8 cellular contexts compared by ENCODE assay signal in genomic region chr7:39952791-39953190, GRCh38. TPM values are rescaled to one million over a fixed set of nuclear protein-coding genes. Genes with fewer than 3 reads are reported as not detected.
DNase-seq lines count a peak whose midpoint lies in the region; ATAC-seq and TF ChIP-seq lines count a peak whose summit lies in the region.

No MANE protein-coding gene starts in this region.

- no peak for TF ChIP-seq POLR2A in right lobe of liver (IDR thresholded peaks at IDR 0.05)
- TF ChIP-seq POLR2A in upper lobe of left lung (IDR thresholded peaks at IDR 0.05), result no peak
- no peak for TF ChIP-seq POLR2A in thyroid gland (IDR thresholded peaks at IDR 0.05)

- no peaks in the 10 kb centered on the region for H3K27me3 ChIP-seq in cardiac muscle cell
- no peaks in the 10 kb centered on the region for H3K27me3 ChIP-seq in ascending aorta
- no peaks in the 10 kb centered on the region for H3K27me3 ChIP-seq in right lobe of liver
- H3K27me3 ChIP-seq in upper lobe of left lung, result no peaks in the 10 kb centered on the region
- H3K27me3 ChIP-seq in thyroid gland, result no peaks in the 10 kb centered on the region

- H3K4me3 ChIP-seq in cardiac muscle cell, result peak overlapping the region; percentile 84
- H3K4me3 ChIP-seq in ascending aorta, result peak overlapping the region; percentile 98 to 100
- peak overlapping the region; percentile 76 to 92 (median 77) for H3K4me3 ChIP-seq in right lobe of liver
- H3K4me3 ChIP-seq in upper lobe of left lung, result peak overlapping the region in 3 of 4 donors; percentile 72 to 93 (median 92)
- peak overlapping the region in 1 of 3 donors; percentile 94 for H3K4me3 ChIP-seq in thyroid gland (replicated peaks in 1 of 3)

- H3K9me3 ChIP-seq in cardiac muscle cell (ENCODE audit: low read depth) (no peaks in the 10 kb centered on the region), ascending aorta (no peaks in the 10 kb centered on the region), right lobe of liver (no peaks in the 10 kb centered on the region), upper lobe of left lung (no peaks in the 10 kb centered on the region), thyroid gland (no peaks in the 10 kb centered on the region)

- no peak for TF ChIP-seq EP300 in upper lobe of left lung (IDR thresholded peaks at IDR 0.05)

- peak overlapping the region; percentile 98 for H3K27ac ChIP-seq in cardiac muscle cell
- no peak overlapping the region for H3K27ac ChIP-seq in ascending aorta
- no peak overlapping the region for H3K27ac ChIP-seq in right lobe of liver
- H3K27ac ChIP-seq in upper lobe of left lung, result peak overlapping the region in 1 of 4 donors; percentile 99
- H3K27ac ChIP-seq in thyroid gland, result peak overlapping the region in 1 of 3 donors; percentile 99

- intact Hi-C loops in Right ventricle myocardium inferior (cut with DNase I), result loop anchor here (5.0 kb wide), 2 partner anchors 35 to 180 kb away; partner anchors contain the start of gene MPLKIP
- intact Hi-C loops in ascending aorta (cut with DNase I), result loop anchor here (10.0 kb wide), 2 partner anchors 328 to 1752 kb away; partner anchors contain the start of genes INHBA and RALA
- intact Hi-C loops in right lobe of liver (cut with DNase I), result no loop called here
- intact Hi-C loops in thyroid gland (cut with DNase I), result loop anchor here (5.0 kb wide), 1 partner anchor 100 kb away; no protein-coding TSS in a partner anchor

- H3K4me1 ChIP-seq in cardiac muscle cell (ENCODE audit: low read depth) (peaks cover 4% of the 10 kb centered on the region), ascending aorta (peaks cover 9 to 36% of the 10 kb centered on the region in 2 donors), right lobe of liver (peaks cover 0 to 54% (median 2%) of the 10 kb centered on the region in 4 donors), upper lobe of left lung (peaks cover 29 to 63% (median 39%) of the 10 kb centered on the region in 4 donors), thyroid gland (peaks cover 37 to 42% of the 10 kb centered on the region in 2 donors)

- WGBS in right lobe of liver (ENCODE audit: insufficient coverage, low coverage, low lambda C conversion rate, missing lambda C conversion rate), result 3% methylated on average over 3 of the region's 3 CpGs
- 12 to 15% methylated on average over 3 of the region's 3 CpGs for WGBS in upper lobe of left lung, 2 donors
- WGBS in thyroid gland, 2 donors, result 10 to 12% methylated on average over 3 of the region's 3 CpGs

- H3K36me3 ChIP-seq in cardiac muscle cell (no peaks in the 10 kb centered on the region), ascending aorta (no peaks in the 10 kb centered on the region), right lobe of liver (no peaks in the 10 kb centered on the region), upper lobe of left lung (no peaks in the 10 kb centered on the region), thyroid gland (no peaks in the 10 kb centered on the region)

- no peak for ATAC-seq in Right ventricle myocardium inferior
- no peak for ATAC-seq in right lobe of liver
- ATAC-seq in upper lobe of left lung (ENCODE audit: low FRiP score in 2 of 2), result no peak

- TF ChIP-seq CTCF in cardiac muscle cell (IDR thresholded peaks at IDR 0.05; ENCODE audit: low read depth, low read length) (no peak), ascending aorta (IDR thresholded peaks at IDR 0.05) (no peak), right lobe of liver (IDR thresholded peaks at IDR 0.05) (no peak), upper lobe of left lung (IDR thresholded peaks at IDR 0.05) (no peak), thyroid gland (IDR thresholded peaks at IDR 0.05) (no peak)

- DNase-seq in cardiac muscle cell (ENCODE audit: low read depth in 1 of 2, low spot score in 1 of 2) (peak in 1 of 2 donors; percentile 17), Right ventricle myocardium inferior (ENCODE audit: missing footprints) (no peak), ascending aorta (ENCODE audit: low spot score in 2 of 2) (no peak), right lobe of liver (no peak), upper lobe of left lung (no peak), DMS53 treated with DMSO at 0.1 percent for 48 hours (lab: John Stamatoyannopoulos, UW; ENCODE audit: unreplicated experiment) (no peak), thyroid gland (no peak), SKM-1 treated with dmso at 0.1 percent for 144 hours (lab: John Stamatoyannopoulos, UW; ENCODE audit: unreplicated experiment) (no peak)

RNA-seq across cellular contexts. Expression of gene CDK13, which starts 2.7 kb away (rescaled TPM):
- total RNA-seq in cardiac muscle cell, result 42.7 and 76.5 TPM in 2 replicates
- polyA plus RNA-seq in cardiac muscle cell, result 30.5 and 37.8 TPM in 2 replicates
- total RNA-seq in Right ventricle myocardium inferior, result 22.6 TPM
- 68.6 TPM for total RNA-seq in ascending aorta
- 10 to 100 TPM; 21.2 to 35.2 (median 27.1) TPM for total RNA-seq in right lobe of liver
- total RNA-seq in upper lobe of left lung, result 100 to 1,000 TPM in 2 of 6 donors, 10 to 100 TPM in 4; 39.0 to 145 (median 77.3) TPM
- 100 to 1,000 TPM; 131 to 191 (median 141) TPM for total RNA-seq in thyroid gland

Comparison
In these comparisons a context has a peak if more than half of its experiments do, and no peak if none do; other contexts are left out.
1. intact Hi-C loops: an anchor here in Right ventricle myocardium inferior (5.0 kb wide), ascending aorta (10.0 kb wide) and thyroid gland (5.0 kb wide); none called in right lobe of liver.